In the genomic region with DNA sequence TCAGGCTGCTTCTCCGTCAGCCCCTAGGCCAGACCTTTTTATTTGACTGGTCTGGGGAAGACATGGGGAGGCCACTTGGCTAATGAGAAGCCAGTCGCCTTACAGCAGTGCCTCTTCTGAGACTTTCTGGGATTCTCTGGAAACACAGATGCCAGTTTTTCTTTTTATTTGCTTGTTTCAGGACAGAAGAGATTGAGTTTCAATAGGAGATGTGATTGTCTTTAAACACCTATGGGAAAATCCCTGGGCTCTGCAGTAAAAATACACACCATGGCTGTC, we compare ENCODE assay signal across 8 cellular contexts. TPM values are rescaled to one million over a fixed set of nuclear protein-coding genes. Genes with fewer than 3 reads are reported as not detected.
DNase-seq lines count a peak whose midpoint lies in the region; ATAC-seq, FAIRE-seq and TF ChIP-seq lines count a peak whose summit lies in the region.

No MANE protein-coding gene starts in this region.

- no peaks in the 10 kb centered on the region for H3K9me3 ChIP-seq in WERI-Rb-1 (ENCODE audit: severe bottlenecking)
- no peaks in the 10 kb centered on the region for H3K9me3 ChIP-seq in iPS-18a (ENCODE audit: control insufficient read depth, low read depth, low read length)
- no peaks in the 10 kb centered on the region for H3K9me3 ChIP-seq in small intestine (ENCODE audit: control insufficient read depth, low read depth)

- H3K36me3 ChIP-seq in GM23338 (ENCODE audit: insufficient read depth), result no peaks in the 10 kb centered on the region
- H3K36me3 ChIP-seq in WERI-Rb-1, result no peaks in the 10 kb centered on the region
- H3K36me3 ChIP-seq in iPS-18a (ENCODE audit: control insufficient read depth, low read depth, low read length), result no peaks in the 10 kb centered on the region
- no peaks in the 10 kb centered on the region for H3K36me3 ChIP-seq in small intestine (ENCODE audit: control insufficient read depth in 2 of 2, insufficient read depth in 2 of 2, low read length in 2 of 2)

- H3K9ac ChIP-seq in iPS-18a (ENCODE audit: low read length), result peak overlapping the region; percentile 5

- H3K27ac ChIP-seq in GM23338 (ENCODE audit: low read depth), result peak overlapping the region; percentile 12; the same call in 1 of the 2 replicates
- H3K27ac ChIP-seq in WERI-Rb-1, result peak overlapping the region; percentile 82
- H3K27ac ChIP-seq in iPS-18a (ENCODE audit: low read length), result no peak overlapping the region
- H3K27ac ChIP-seq in small intestine (ENCODE audit: low read depth in 1 of 2, low read length in 1 of 2), result peak overlapping the region; percentile 95 to 99

- H3K4me1 ChIP-seq in GM23338 (ENCODE audit: insufficient read depth), result peaks cover 41% of the 10 kb centered on the region
- peaks cover 35% of the 10 kb centered on the region for H3K4me1 ChIP-seq in iPS-18a (ENCODE audit: control insufficient read depth, low read depth, low read length)
- H3K4me1 ChIP-seq in small intestine (ENCODE audit: control insufficient read depth in 2 of 2, insufficient read depth in 1 of 2, low read depth in 1 of 2, low read length in 1 of 2), result peaks cover 33 to 37% of the 10 kb centered on the region in 2 donors

- peak overlapping the region; percentile 65 for H3K4me3 Mint-ChIP-seq in GM23338

- in situ Hi-C loops in G401 (cut with HindIII; ENCODE audit: low sequenced_read_pairs), result no loop called here

- ATAC-seq in GM23338, result no peak
- no peak for ATAC-seq in HG03139 (IDR thresholded peaks at IDR 0.05; ENCODE audit: unreplicated experiment)
- no peak for ATAC-seq in GM21737 (IDR thresholded peaks at IDR 0.05; ENCODE audit: unreplicated experiment)

- no peak for FAIRE-seq in small intestine (lab: Jason Lieb, UNC)

- no peak overlapping the region for H2AFZ ChIP-seq in GM23338

- no peaks in the 10 kb centered on the region for H3K9me2 ChIP-seq in GM23338 (ENCODE audit: insufficient read depth)

- no peak for TF ChIP-seq CTCF in GM23338 (conservative IDR thresholded peaks at IDR 0.05; ENCODE audit: low read depth in 2 of 2)
- TF ChIP-seq CTCF in WERI-Rb-1 (IDR thresholded peaks at IDR 0.05; ENCODE audit: low read depth, low read length), result no peak

- H3K36me3 Mint-ChIP-seq in GM23338 (ENCODE audit: low read depth), result no peaks in the 10 kb centered on the region

- H3K4me2 ChIP-seq in GM23338, result peak overlapping the region; percentile 73

- H3K27ac Mint-ChIP-seq in GM23338, result peak overlapping the region; percentile 85

- no peaks in the 10 kb centered on the region for H4K20me1 ChIP-seq in GM23338 (replicated peaks; ENCODE audit: insufficient read depth)

- H3K4me3 ChIP-seq in GM23338 (peak overlapping the region; percentile 49), WERI-Rb-1 (ENCODE audit: low read depth, low read length) (no peak overlapping the region), iPS-18a (ENCODE audit: low read length) (peak overlapping the region; percentile 32), small intestine (ENCODE audit: low read depth in 1 of 2, low read length in 2 of 2) (no peak overlapping the region)

- 10 to 37% (median 20%) methylated on average over 2 of the region's 2 CpGs for WGBS in small intestine, 3 donors

- no peaks in the 10 kb centered on the region for H3K79me2 ChIP-seq in GM23338 (replicated peaks; ENCODE audit: insufficient read depth)

- H3K9me3 Mint-ChIP-seq in GM23338, result no peaks in the 10 kb centered on the region

- H3K27me3 ChIP-seq in GM23338 (ENCODE audit: insufficient read depth), result peaks cover 48% of the 10 kb centered on the region
- no peaks in the 10 kb centered on the region for H3K27me3 ChIP-seq in WERI-Rb-1 (ENCODE audit: insufficient read depth, low read depth, severe bottlenecking)
- peaks cover 24% of the 10 kb centered on the region for H3K27me3 ChIP-seq in iPS-18a (ENCODE audit: control insufficient read depth, insufficient read depth, low read length)
- H3K27me3 ChIP-seq in small intestine (ENCODE audit: control insufficient read depth in 2 of 2, insufficient read depth in 2 of 2, low read length in 2 of 2), result no peaks in the 10 kb centered on the region

- peaks cover 24% of the 10 kb centered on the region for H3K27me3 Mint-ChIP-seq in GM23338 (ENCODE audit: insufficient read depth, low read depth, poor library complexity)

- no peaks in the 10 kb centered on the region for H3F3A ChIP-seq in GM23338 (replicated peaks; ENCODE audit: low read depth)

- DNase-seq in GM23338 (ENCODE audit: low spot score), result no peak
- DNase-seq in WERI-Rb-1, result no peak
- no peak for DNase-seq in small intestine
- DNase-seq in activated effector memory CD4-positive, alpha-beta T cell treated with anti-CD3 and anti-CD28 coated beads, Interleukin-2, amount 50 U/mL, for 16 hours, result no peak
- DNase-seq in G401 (ENCODE audit: low spot score), result no peak

- H3K4me1 Mint-ChIP-seq in GM23338, result peaks cover 53% of the 10 kb centered on the region

TF ChIP-seq in GM23338, 12 proteins besides CTCF, POLR2A, EP300 and RAD21 (continues in another document):
- TF ChIP-seq ZNF114 (CRISPR knock-in tag; IDR thresholded peaks at IDR 0.05) (no peak), NANOG (IDR thresholded peaks at IDR 0.05; ENCODE audit: borderline replicate concordance) (no peak)
- TF ChIP-seq, protein P1, sequence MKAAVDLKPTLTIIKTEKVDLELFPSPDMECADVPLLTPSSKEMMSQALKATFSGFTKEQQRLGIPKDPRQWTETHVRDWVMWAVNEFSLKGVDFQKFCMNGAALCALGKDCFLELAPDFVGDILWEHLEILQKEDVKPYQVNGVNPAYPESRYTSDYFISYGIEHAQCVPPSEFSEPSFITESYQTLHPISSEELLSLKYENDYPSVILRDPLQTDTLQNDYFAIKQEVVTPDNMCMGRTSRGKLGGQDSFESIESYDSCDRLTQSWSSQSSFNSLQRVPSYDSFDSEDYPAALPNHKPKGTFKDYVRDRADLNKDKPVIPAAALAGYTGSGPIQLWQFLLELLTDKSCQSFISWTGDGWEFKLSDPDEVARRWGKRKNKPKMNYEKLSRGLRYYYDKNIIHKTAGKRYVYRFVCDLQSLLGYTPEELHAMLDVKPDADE (IDR thresholded peaks at IDR 0.05), result no peak
- TF ChIP-seq, protein P2, sequence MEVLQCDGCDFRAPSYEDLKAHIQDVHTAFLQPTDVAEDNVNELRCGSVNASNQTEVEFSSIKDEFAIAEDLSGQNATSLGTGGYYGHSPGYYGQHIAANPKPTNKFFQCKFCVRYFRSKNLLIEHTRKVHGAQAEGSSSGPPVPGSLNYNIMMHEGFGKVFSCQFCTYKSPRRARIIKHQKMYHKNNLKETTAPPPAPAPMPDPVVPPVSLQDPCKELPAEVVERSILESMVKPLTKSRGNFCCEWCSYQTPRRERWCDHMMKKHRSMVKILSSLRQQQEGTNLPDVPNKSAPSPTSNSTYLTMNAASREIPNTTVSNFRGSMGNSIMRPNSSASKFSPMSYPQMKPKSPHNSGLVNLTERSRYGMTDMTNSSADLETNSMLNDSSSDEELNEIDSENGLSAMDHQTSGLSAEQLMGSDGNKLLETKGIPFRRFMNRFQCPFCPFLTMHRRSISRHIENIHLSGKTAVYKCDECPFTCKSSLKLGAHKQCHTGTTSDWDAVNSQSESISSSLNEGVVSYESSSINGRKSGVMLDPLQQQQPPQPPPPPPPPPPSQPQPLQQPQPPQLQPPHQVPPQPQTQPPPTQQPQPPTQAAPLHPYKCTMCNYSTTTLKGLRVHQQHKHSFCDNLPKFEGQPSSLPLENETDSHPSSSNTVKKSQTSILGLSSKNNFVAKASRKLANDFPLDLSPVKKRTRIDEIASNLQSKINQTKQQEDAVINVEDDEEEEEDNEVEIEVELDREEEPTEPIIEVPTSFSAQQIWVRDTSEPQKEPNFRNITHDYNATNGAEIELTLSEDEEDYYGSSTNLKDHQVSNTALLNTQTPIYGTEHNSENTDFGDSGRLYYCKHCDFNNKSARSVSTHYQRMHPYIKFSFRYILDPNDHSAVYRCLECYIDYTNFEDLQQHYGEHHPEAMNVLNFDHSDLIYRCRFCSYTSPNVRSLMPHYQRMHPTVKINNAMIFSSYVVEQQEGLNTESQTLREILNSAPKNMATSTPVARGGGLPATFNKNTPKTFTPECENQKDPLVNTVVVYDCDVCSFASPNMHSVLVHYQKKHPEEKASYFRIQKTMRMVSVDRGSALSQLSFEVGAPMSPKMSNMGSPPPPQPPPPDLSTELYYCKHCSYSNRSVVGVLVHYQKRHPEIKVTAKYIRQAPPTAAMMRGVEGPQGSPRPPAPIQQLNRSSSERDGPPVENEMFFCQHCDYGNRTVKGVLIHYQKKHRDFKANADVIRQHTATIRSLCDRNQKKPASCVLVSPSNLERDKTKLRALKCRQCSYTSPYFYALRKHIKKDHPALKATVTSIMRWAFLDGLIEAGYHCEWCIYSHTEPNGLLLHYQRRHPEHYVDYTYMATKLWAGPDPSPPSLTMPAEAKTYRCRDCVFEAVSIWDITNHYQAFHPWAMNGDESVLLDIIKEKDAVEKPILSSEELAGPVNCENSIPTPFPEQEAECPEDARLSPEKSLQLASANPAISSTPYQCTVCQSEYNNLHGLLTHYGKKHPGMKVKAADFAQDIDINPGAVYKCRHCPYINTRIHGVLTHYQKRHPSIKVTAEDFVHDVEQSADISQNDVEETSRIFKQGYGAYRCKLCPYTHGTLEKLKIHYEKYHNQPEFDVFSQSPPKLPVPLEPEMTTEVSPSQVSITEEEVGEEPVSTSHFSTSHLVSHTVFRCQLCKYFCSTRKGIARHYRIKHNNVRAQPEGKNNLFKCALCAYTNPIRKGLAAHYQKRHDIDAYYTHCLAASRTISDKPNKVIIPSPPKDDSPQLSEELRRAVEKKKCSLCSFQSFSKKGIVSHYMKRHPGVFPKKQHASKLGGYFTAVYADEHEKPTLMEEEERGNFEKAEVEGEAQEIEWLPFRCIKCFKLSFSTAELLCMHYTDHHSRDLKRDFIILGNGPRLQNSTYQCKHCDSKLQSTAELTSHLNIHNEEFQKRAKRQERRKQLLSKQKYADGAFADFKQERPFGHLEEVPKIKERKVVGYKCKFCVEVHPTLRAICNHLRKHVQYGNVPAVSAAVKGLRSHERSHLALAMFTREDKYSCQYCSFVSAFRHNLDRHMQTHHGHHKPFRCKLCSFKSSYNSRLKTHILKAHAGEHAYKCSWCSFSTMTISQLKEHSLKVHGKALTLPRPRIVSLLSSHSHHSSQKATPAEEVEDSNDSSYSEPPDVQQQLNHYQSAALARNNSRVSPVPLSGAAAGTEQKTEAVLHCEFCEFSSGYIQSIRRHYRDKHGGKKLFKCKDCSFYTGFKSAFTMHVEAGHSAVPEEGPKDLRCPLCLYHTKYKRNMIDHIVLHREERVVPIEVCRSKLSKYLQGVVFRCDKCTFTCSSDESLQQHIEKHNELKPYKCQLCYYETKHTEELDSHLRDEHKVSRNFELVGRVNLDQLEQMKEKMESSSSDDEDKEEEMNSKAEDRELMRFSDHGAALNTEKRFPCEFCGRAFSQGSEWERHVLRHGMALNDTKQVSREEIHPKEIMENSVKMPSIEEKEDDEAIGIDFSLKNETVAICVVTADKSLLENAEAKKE (CRISPR knock-in tag; IDR thresholded peaks at IDR 0.05), result no peak

RNA-seq across cellular contexts. Expression of a gene that starts 15.4 kb away (rescaled TPM):
- 7.8 and 9.1 TPM in 2 replicates for total RNA-seq in GM23338 (2014; rRNA removed; shearing (Covaris generic))
- polyA plus RNA-seq in GM23338 (2016; fragmentation: Nextera tagmentation; extraction: Ambion mirVana) (5.7 and 6.3 TPM in 2 replicates), small intestine (100 to 1,000 TPM in 1 of 3 donors, 10 to 100 TPM in 2; 15.9 to 101 (median 23.5) TPM)
- 12.7 and 15.2 TPM in 2 replicates for total RNA-seq in G401 (2014; rRNA removed; shearing (Covaris generic))

Comparison
In these comparisons a context has a peak if more than half of its experiments do, and no peak if none do; other contexts are left out.
1. H3K4me3 ChIP-seq: peak in GM23338 (single experiment) and iPS-18a (single experiment); none in WERI-Rb-1 (single experiment) and small intestine (0 of 2).